ENCODE assay signal across 15 cellular contexts in genomic region chr2:159658887-159659437, GRCh38. TPM values are rescaled to one million over a fixed set of nuclear protein-coding genes. Genes with fewer than 3 reads are reported as not detected.
DNase-seq lines count a peak whose midpoint lies in the region; TF ChIP-seq lines count a peak whose summit lies in the region.
"Had no signal": no experiment of that assay in that cellular context is flagged by ENCODE, and none has a peak within 500 bp of the region (broad histone marks: within the 10 kb centered on the region; RNA-seq: fewer than 3 reads in every experiment).

No MANE protein-coding gene starts in this region.

- DNase-seq in AG20443 (ENCODE audit: low spot score) (peak; percentile 48), MV-4-11 (lab: John Stamatoyannopoulos, UW) (peak; percentile 94), fibroblast of lung (ENCODE audit: low read depth in 2 of 2) (peak; percentile 58 to 65), osteoblast (ENCODE audit: insufficient read length, low spot score, missing footprints) (no peak), SK-N-DZ (ENCODE audit: low spot score) (no peak), dedifferentiated amniotic fluid mesenchymal stem cell (ENCODE audit: extremely low spot score) (no peak), prostate gland (ENCODE audit: low spot score) (no peak)
- no peak for DNase-seq in stimulated activated CD4-positive, alpha-beta T cell treated with anti-CD3 and anti-CD28 coated beads, Interleukin-2, amount 100 ng/mL, for 24 hours
- DNase-seq: activated CD4-positive, alpha-beta T cell treated with anti-CD3 and anti-CD28 coated beads for 4 hours; heart right ventricle; NCI-H2029 treated with DMSO at 0.1 percent for 48 hours; SJCRH30; stimulated activated CD4-positive, alpha-beta T cell treated with anti-CD3 and anti-CD28 coated beads, Interleukin-2, amount 100 ng/mL, for 48 hours; T1000; transverse colon had no signal

- no peaks in the 10 kb centered on the region for H3K79me2 ChIP-seq in fibroblast of lung (ENCODE audit: control insufficient read depth, insufficient read depth, low read length)
- H3K79me2 ChIP-seq in osteoblast (ENCODE audit: insufficient read depth, low read length) = no peaks in the 10 kb centered on the region

- H3K4me2 ChIP-seq in fibroblast of lung (ENCODE audit: extremely low read depth, insufficient read depth, low read length) = no peak overlapping the region
- peak overlapping the region; percentile 26 for H3K4me2 ChIP-seq in osteoblast (ENCODE audit: insufficient read depth, low read length)

- H3K4me3 ChIP-seq in fibroblast of lung (replicated peaks in 1 of 4; ENCODE audit: control extremely low read depth in 1 of 4, insufficient read depth in 1 of 4, low read depth in 3 of 4, low read length in 4 of 4) (no peak overlapping the region), osteoblast (ENCODE audit: insufficient read depth, low read length) (peak overlapping the region; percentile 6), prostate gland (no peak overlapping the region)
- H3K4me3 ChIP-seq: heart right ventricle, SJCRH30, transverse colon had no signal

- WGBS in prostate gland = 87% methylated on average over 5 of the region's 5 CpGs

- no peak for TF ChIP-seq POLR2A in prostate gland (IDR thresholded peaks at IDR 0.05)

- no peaks in the 10 kb centered on the region for H3K9me3 ChIP-seq in fibroblast of lung (ENCODE audit: control insufficient read depth, insufficient read depth, low read depth, low read length)
- no peaks in the 10 kb centered on the region for H3K9me3 ChIP-seq in osteoblast (ENCODE audit: low read depth, low read length)
- no peaks in the 10 kb centered on the region for H3K9me3 ChIP-seq in prostate gland
- H3K9me3 ChIP-seq: SJCRH30, transverse colon had no signal

- intact Hi-C loops in prostate gland (cut with DNase I) = no loop called here

- no peak for TF ChIP-seq CTCF in fibroblast of lung (conservative IDR thresholded peaks at IDR 0.05 in 1 of 2, IDR thresholded peaks at IDR 0.05 in 1 of 2; ENCODE audit: low read depth in 1 of 2, low read length in 2 of 2)
- TF ChIP-seq CTCF in osteoblast (IDR thresholded peaks at IDR 0.05; ENCODE audit: extremely low read depth, low read depth, low read length) = no peak
- no peak for TF ChIP-seq CTCF in prostate gland (IDR thresholded peaks at IDR 0.05)

- no peak overlapping the region for H3K9ac ChIP-seq in fibroblast of lung (ENCODE audit: insufficient read depth, low read length)

- H2AFZ ChIP-seq in fibroblast of lung (ENCODE audit: low read length) (no peak overlapping the region), osteoblast (ENCODE audit: low read length) (no peak overlapping the region)

- H4K20me1 ChIP-seq in fibroblast of lung (ENCODE audit: control insufficient read depth, extremely low read depth, insufficient read depth, low read length) (no peaks in the 10 kb centered on the region), osteoblast (ENCODE audit: insufficient read depth, low read length) (no peaks in the 10 kb centered on the region)

- H3K27me3 ChIP-seq in fibroblast of lung (ENCODE audit: control insufficient read depth, insufficient read depth, low read length) (no peaks in the 10 kb centered on the region), osteoblast (ENCODE audit: insufficient read depth, low read length) (no peaks in the 10 kb centered on the region), prostate gland (replicated peaks; ENCODE audit: insufficient read depth) (no peaks in the 10 kb centered on the region)
- H3K27me3 ChIP-seq: heart right ventricle, SJCRH30, transverse colon had no signal

- H3K4me1 ChIP-seq in fibroblast of lung (ENCODE audit: control insufficient read depth, extremely low read depth, insufficient read depth, low read length) = no peaks in the 10 kb centered on the region
- H3K4me1 ChIP-seq in osteoblast (ENCODE audit: insufficient read depth, low read length) = no peaks in the 10 kb centered on the region
- no peaks in the 10 kb centered on the region for H3K4me1 ChIP-seq in prostate gland (replicated peaks)
- H3K4me1 ChIP-seq: SJCRH30, transverse colon had no signal

- H3K27ac ChIP-seq in fibroblast of lung (ENCODE audit: insufficient read depth, low read length) = no peak overlapping the region
- H3K27ac ChIP-seq in osteoblast (ENCODE audit: low read depth, low read length) = no peak overlapping the region
- no peak overlapping the region for H3K27ac ChIP-seq in prostate gland
- H3K27ac ChIP-seq: SJCRH30, transverse colon had no signal

- H3K36me3 ChIP-seq in fibroblast of lung (ENCODE audit: control insufficient read depth, insufficient read depth, low read length) (no peaks in the 10 kb centered on the region), osteoblast (ENCODE audit: insufficient read depth, low read length) (no peaks in the 10 kb centered on the region), prostate gland (no peaks in the 10 kb centered on the region)
- H3K36me3 ChIP-seq: heart right ventricle, SJCRH30, transverse colon had no signal

RNA-seq across cellular contexts. Expression of gene BAZ2B, which starts 42.6 kb away (rescaled TPM):
- total RNA-seq in fibroblast of lung (47.0 and 61.8 TPM in 2 replicates), osteoblast (59.4 and 62.8 TPM in 2 replicates), prostate gland (10 to 100 TPM; 60.8 to 84.5 TPM)
- 16.3 and 28.0 TPM in 2 replicates for polyA plus RNA-seq in fibroblast of lung
- polyA plus RNA-seq in fibroblast of lung (2012) = 8.7 and 17.1 TPM in 2 replicates
- polyA minus RNA-seq in fibroblast of lung (ENCODE audit: low replicate concordance) = 14.7 and 34.3 TPM in 2 replicates
- 10.0 and 12.6 TPM in 2 replicates for polyA plus RNA-seq in SK-N-DZ (2014; cell fraction: cytosol; rRNA removed)
- 8.6 and 11.0 TPM in 2 replicates for polyA plus RNA-seq in SK-N-DZ (2014; cell fraction: nucleus; rRNA removed)

RNA-seq across cellular contexts. Expression of gene MARCHF7, which starts 53.3 kb away (rescaled TPM):
- total RNA-seq in fibroblast of lung (90.1 and 97.1 TPM in 2 replicates), osteoblast (102 and 106 TPM in 2 replicates), prostate gland (100 to 1,000 TPM in 1 of 2 donors, 10 to 100 TPM in 1; 60.7 to 119 TPM)
- 60.4 and 65.6 TPM in 2 replicates for polyA plus RNA-seq in fibroblast of lung
- polyA plus RNA-seq in fibroblast of lung (2012) = 50.7 and 52.6 TPM in 2 replicates
- 5.3 and 7.3 TPM in 2 replicates for polyA minus RNA-seq in fibroblast of lung (ENCODE audit: low replicate concordance)
- polyA plus RNA-seq in SK-N-DZ (2014; cell fraction: cytosol; rRNA removed) = 76.4 and 95.2 TPM in 2 replicates
- polyA plus RNA-seq in SK-N-DZ (2014; cell fraction: nucleus; rRNA removed) = 92.9 and 93.0 TPM in 2 replicates

Comparison
In these comparisons a context has a peak if more than half of its experiments do, and no peak if none do; other contexts are left out.
1. DNase-seq: peak in AG20443 (single experiment), MV-4-11 (single experiment) and fibroblast of lung (2 of 2); none in osteoblast (single experiment), SK-N-DZ (single experiment), dedifferentiated amniotic fluid mesenchymal stem cell (single experiment), prostate gland (single experiment) and stimulated activated CD4-positive, alpha-beta T cell treated with anti-CD3 and anti-CD28 coated beads, Interleukin-2, amount 100 ng/mL, for 24 hours (0 of 2).